In the genomic region with DNA sequence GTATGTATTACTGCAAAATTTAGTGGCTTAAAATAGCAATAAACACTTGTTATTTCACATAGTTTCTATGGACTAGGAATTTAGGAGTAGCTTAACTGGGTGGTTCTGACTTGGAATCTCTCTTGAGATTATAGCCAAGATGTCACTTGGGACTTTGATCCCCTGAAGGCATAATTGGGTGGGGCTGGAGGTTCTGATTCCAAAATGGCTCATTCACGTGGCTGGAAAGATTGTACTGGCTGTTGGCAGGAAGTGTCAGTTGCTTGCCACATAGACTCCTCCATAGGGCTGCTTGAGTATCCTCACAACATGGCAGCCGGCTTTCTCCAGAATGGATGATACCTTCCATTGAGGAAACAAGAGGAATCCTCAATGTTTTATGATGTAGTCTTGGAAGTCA, we compare ENCODE assay signal across 26 cellular contexts.
"Had no signal": no experiment of that assay in that cellular context is flagged by ENCODE, and none has a peak within 500 bp of the region (broad histone marks: within the 10 kb centered on the region; RNA-seq: fewer than 3 reads in every experiment).

No MANE protein-coding gene starts in this region.

- H3K4me3 ChIP-seq: stomach, suprapubic skin, testis, thoracic aorta, thyroid gland, tibial artery, tibial nerve, transverse colon, upper lobe of left lung, upper lobe of right lung, uterus, vagina had no signal

- H3K4me1 ChIP-seq: suprapubic skin, testis, thyroid gland, tibial artery, tibial nerve, transverse colon, upper lobe of left lung, upper lobe of right lung, uterus, vagina had no signal

- H3K27ac ChIP-seq: stomach, suprapubic skin, testis, thoracic aorta, thyroid gland, tibial artery, tibial nerve, upper lobe of left lung, upper lobe of right lung, uterus, vagina had no signal

- H3K27me3 ChIP-seq: stomach, suprapubic skin, testis, thyroid gland, tibial artery, tibial nerve, transverse colon, upper lobe of left lung, upper lobe of right lung, uterus, vagina had no signal

- DNase-seq: stimulated activated CD4-positive, alpha-beta T cell treated with anti-CD3 and anti-CD28 coated beads, Interleukin-2, amount 100 ng/mL, for 48 hours; stimulated activated CD4-positive, alpha-beta T cell treated with anti-CD3 and anti-CD28 coated beads, Interleukin-4, amount 100 ng/mL, for 1 hour; stimulated activated CD4-positive, alpha-beta T cell treated with anti-CD3 and anti-CD28 coated beads, Interleukin-4, amount 100 ng/mL, for 24 hours; stimulated activated CD4-positive, alpha-beta T cell treated with anti-CD3 and anti-CD28 coated beads, Interleukin-4, amount 100 ng/mL, for 4 hours; stimulated activated CD8-positive, alpha-beta memory T cell treated with anti-CD3 and anti-CD28 coated beads, Interleukin-4, amount 100 ng/mL, for 48 hours; stimulated activated naive B cell treated with anti-CD40 and anti-IgM and Interleukin-4, amounts not matched to agents 10 μg/mL and 1 μg/mL and 100 μg/mL, for 72 hours; stimulated activated naive CD4-positive, alpha-beta T cell; stimulated activated naive CD4-positive, alpha-beta T cell treated with Interleukin-2 at 50 U/mL for 16 hours; stimulated activated naive CD8-positive, alpha-beta T cell treated with anti-CD3 and anti-CD28 coated beads, Interleukin-15, amount 100 ng/mL, for 72 hours; stimulated activated naive CD8-positive, alpha-beta T cell treated with anti-CD3 and anti-CD28 coated beads, Interleukin-15, Interleukin-2, amounts not matched to agents 100 U/mL and 50 U/mL, for 24 hours; stomach; substantia nigra; testis; thyroid gland; tibial artery; transverse colon; upper lobe of left lung; upper lobe of right lung; uterus had no signal

- FAIRE-seq: urothelium cell line had no signal

- H3K9me3 ChIP-seq: suprapubic skin, testis, thoracic aorta, thyroid gland, tibial artery, transverse colon, upper lobe of left lung, upper lobe of right lung, uterus, vagina had no signal

- ATAC-seq: stimulated activated effector memory CD8-positive, alpha-beta T cell treated with anti-CD3 and anti-CD28 coated beads, Interleukin-12 subunit alpha, Interleukin-12 subunit beta, amount 100 ng/mL, for 72 hours; stimulated activated memory B cell treated with anti-CD40 and anti-IgM and Interleukin-4, amounts not matched to agents 10 μg/mL and 1 μg/mL and 100 μg/mL, for 72 hours; stimulated activated naive B cell treated with anti-CD40 and anti-IgM and Interleukin-4, amounts not matched to agents 10 μg/mL and 1 μg/mL and 100 μg/mL, for 72 hours; stimulated activated naive CD8-positive, alpha-beta T cell treated with anti-CD3 and anti-CD28 coated beads, Interleukin-15, amount 100 ng/mL, for 72 hours; stimulated activated naive CD8-positive, alpha-beta T cell treated with anti-CD3 and anti-CD28 coated beads, Interleukin-15, Interleukin-2, amounts not matched to agents 100 U/mL and 50 U/mL, for 24 hours; upper lobe of right lung had no signal

- H3K36me3 ChIP-seq: suprapubic skin, thoracic aorta, thyroid gland, tibial artery, tibial nerve, transverse colon, upper lobe of left lung, uterus, vagina had no signal
